2 cellular contexts compared by ENCODE assay signal in the genomic region with DNA sequence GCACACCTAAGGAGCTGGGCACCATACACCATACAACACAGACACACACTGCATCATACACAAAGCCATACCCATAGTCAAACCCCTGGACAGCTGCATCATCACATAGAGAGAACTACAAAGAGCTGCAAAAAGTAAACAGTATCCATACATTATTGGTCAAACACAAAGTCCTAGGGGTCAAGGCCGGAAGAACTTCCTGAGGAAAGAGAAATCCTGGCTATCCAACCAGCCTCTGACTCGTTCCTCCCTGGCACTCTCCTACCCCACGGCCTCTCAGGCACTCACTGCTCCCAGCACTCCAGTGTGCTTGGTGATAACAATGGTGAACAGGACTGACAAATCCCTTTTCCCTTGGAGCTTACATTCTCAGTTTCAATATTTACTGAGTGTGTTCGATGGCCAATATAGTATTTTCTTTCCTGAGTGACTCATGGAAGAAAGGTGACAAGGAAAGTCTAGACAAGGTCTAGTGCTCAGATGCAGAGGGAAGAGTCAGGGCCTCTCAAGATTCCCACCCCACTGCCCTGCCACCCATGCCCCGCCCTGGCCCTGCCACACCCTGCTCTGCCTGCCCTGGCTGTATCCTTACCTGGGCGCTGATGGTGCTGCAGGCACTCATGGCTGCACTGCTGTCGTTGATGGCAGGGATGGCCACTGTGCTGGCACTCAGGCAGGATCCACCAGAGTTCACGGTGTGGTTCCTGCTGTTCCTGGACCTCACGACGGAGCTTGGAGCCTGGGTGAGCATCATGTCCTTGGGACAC.
TF ChIP-seq lines count a peak whose summit lies in the region.

No MANE protein-coding gene starts in this region.

TF ChIP-seq in HepG2, 621 proteins besides CTCF, POLR2A, EP300 and RAD21:
- TF ChIP-seq KLF9 (CRISPR knock-in tag; IDR thresholded peaks at IDR 0.05; ENCODE audit: low read depth) (no peak), RXRB (CRISPR knock-in tag; IDR thresholded peaks at IDR 0.05; ENCODE audit: borderline replicate concordance) (0 out of 2 replicates have a peak, but pooled peaks have one; percentile 21), CBX1 (IDR thresholded peaks at IDR 0.05; ENCODE audit: low read depth) (no peak), NR2F6 (IDR thresholded peaks at IDR 0.05) (peak; percentile 61), NR2F6 (CRISPR knock-in tag; IDR thresholded peaks at IDR 0.05) (peak; percentile 23; the same call in 1 of the 2 replicates), NKX3-1 (CRISPR knock-in tag; IDR thresholded peaks at IDR 0.05) (no peak), GATAD2A (CRISPR knock-in tag; IDR thresholded peaks at IDR 0.05) (peak; percentile 40; the same call in 1 of the 2 replicates), FOXP1 (IDR thresholded peaks at IDR 0.05) (no peak), FOXP1 (CRISPR knock-in tag; IDR thresholded peaks at IDR 0.05) (peak; percentile 37; the same call in 1 of the 2 replicates), ZNF614 (CRISPR knock-in tag; IDR thresholded peaks at IDR 0.05; ENCODE audit: borderline replicate concordance) (no peak), NR2F2 (IDR thresholded peaks at IDR 0.05; ENCODE audit: borderline replicate concordance, low read depth) (0 out of 2 replicates have a peak, but pooled peaks have one; percentile 36), HMG20A (CRISPR knock-in tag; IDR thresholded peaks at IDR 0.05; ENCODE audit: borderline replicate concordance) (peak; percentile 31; the same call in 1 of the 2 replicates), NR2F1 (CRISPR knock-in tag; IDR thresholded peaks at IDR 0.05) (peak in 1 of 2 experiments; percentile 66; a peak in 1 of 4 replicates), RARA (CRISPR knock-in tag; IDR thresholded peaks at IDR 0.05) (peak; percentile 59), RCOR2 (CRISPR knock-in tag; IDR thresholded peaks at IDR 0.05) (0 out of 2 replicates have a peak, but pooled peaks have one; percentile 27), ZNF75D (CRISPR knock-in tag; IDR thresholded peaks at IDR 0.05; ENCODE audit: borderline replicate concordance) (no peak), FOSL2 (CRISPR knock-in tag; IDR thresholded peaks at IDR 0.05) (peak; percentile 39; the same call in 1 of the 2 replicates), ZBTB20 (CRISPR knock-in tag; IDR thresholded peaks at IDR 0.05; ENCODE audit: borderline replicate concordance, low read depth) (peak; percentile 66; the same call in 1 of the 2 replicates), TCF7 (IDR thresholded peaks at IDR 0.05; ENCODE audit: low read depth) (peak; percentile 44; the same call in 1 of the 2 replicates), ZNF883 (CRISPR knock-in tag; IDR thresholded peaks at IDR 0.05; ENCODE audit: not compliant biosample characterization) (no peak), SOX5 (CRISPR knock-in tag; IDR thresholded peaks at IDR 0.05; ENCODE audit: borderline replicate concordance) (peak; percentile 33), AGO1 (IDR thresholded peaks at IDR 0.05; ENCODE audit: low read depth, low read length, poor library complexity, severe bottlenecking) (no peak), SOX6 (IDR thresholded peaks at IDR 0.05) (no peak), SOX6 (CRISPR knock-in tag; IDR thresholded peaks at IDR 0.05) (peak; percentile 54), ZKSCAN1 (IDR thresholded peaks at IDR 0.05; ENCODE audit: low read length) (no peak), SCMH1 (CRISPR knock-in tag; IDR thresholded peaks at IDR 0.05; ENCODE audit: borderline replicate concordance) (no peak), ZNF205 (CRISPR knock-in tag; IDR thresholded peaks at IDR 0.05) (no peak)

TF ChIP-seq in GM12891, 5 proteins besides CTCF, POLR2A, EP300 and RAD21:
- TF ChIP-seq SPI1 (IDR thresholded peaks at IDR 0.05; ENCODE audit: low read depth, low read length) (no peak), TAF1 (IDR thresholded peaks at IDR 0.05; ENCODE audit: low read depth, low read length) (no peak), POU2F2 (IDR thresholded peaks at IDR 0.05; ENCODE audit: low read depth, low read length) (no peak), POLR2AphosphoS5 (IDR thresholded peaks at IDR 0.05; ENCODE audit: low read depth, low read length) (no peak), PAX5 (IDR thresholded peaks at IDR 0.05; ENCODE audit: insufficient read depth, low read length, severe bottlenecking) (no peak)
